Comparison of ENCODE assay signal across 8 cellular contexts in genomic region chr2:230974096-230974913, GRCh38. TPM values are rescaled to one million over a fixed set of nuclear protein-coding genes. Genes with fewer than 3 reads are reported as not detected.
DNase-seq lines count a peak whose midpoint lies in the region; ATAC-seq, FAIRE-seq and TF ChIP-seq lines count a peak whose summit lies in the region.

No MANE protein-coding gene starts in this region.

- ATAC-seq in GM21737 (IDR thresholded peaks at IDR 0.05; ENCODE audit: unreplicated experiment) (peak; percentile 84), left lung (peak; percentile 80)

- peak overlapping the region; percentile 49 for H3K4me3 Mint-ChIP-seq in activated T-cell treated with anti-CD3 and anti-CD28 coated beads, Interleukin-2, amount 50 U/mL, for 24 hours

- intact Hi-C loops in left lung (cut with DNase I) = no loop called here

- DNase-seq in GM03348 (ENCODE audit: low spot score) (peak; percentile 33), LoVo (ENCODE audit: low spot score) (peak; percentile 47), left lung (no peak), urothelium cell line (ENCODE audit: low spot score) (peak; percentile 93), HUDEP-2 (lab: John Stamatoyannopoulos, UW; ENCODE audit: unreplicated experiment in 76 of 76) (no peak), NCI-H2196 (lab: John Stamatoyannopoulos, UW; ENCODE audit: unreplicated experiment) (no peak)
- DNase-seq in activated T-cell treated with anti-CD3 and anti-CD28 coated beads, Interleukin-2, amount 50 U/mL, for 24 hours = peak; percentile 76

- TF ChIP-seq CTCF in left lung (IDR thresholded peaks at IDR 0.05) = no peak

- H3K9me3 Mint-ChIP-seq in activated T-cell treated with anti-CD3 and anti-CD28 coated beads, Interleukin-2, amount 50 U/mL, for 24 hours = peaks cover 2% of the 10 kb centered on the region

- H3K27ac Mint-ChIP-seq in activated T-cell treated with anti-CD3 and anti-CD28 coated beads, Interleukin-2, amount 50 U/mL, for 24 hours = peak overlapping the region; percentile 90

- no peak for FAIRE-seq in urothelium cell line (lab: Jason Lieb, UNC)

- no peaks in the 10 kb centered on the region for H3K4me1 ChIP-seq in left lung

- H3K9me3 ChIP-seq in left lung = no peaks in the 10 kb centered on the region

- H3K4me1 Mint-ChIP-seq in activated T-cell treated with anti-CD3 and anti-CD28 coated beads, Interleukin-2, amount 50 U/mL, for 24 hours (ENCODE audit: low read depth) = peaks cover 66% of the 10 kb centered on the region

- H3K27me3 Mint-ChIP-seq in activated T-cell treated with anti-CD3 and anti-CD28 coated beads, Interleukin-2, amount 50 U/mL, for 24 hours = peaks cover 6% of the 10 kb centered on the region

- H3K27me3 ChIP-seq in left lung = no peaks in the 10 kb centered on the region

- H3K27ac ChIP-seq in left lung = no peak overlapping the region

- no peaks in the 10 kb centered on the region for H3K36me3 ChIP-seq in left lung

- no peak overlapping the region for H3K4me3 ChIP-seq in left lung

- no peaks in the 10 kb centered on the region for H3K36me3 Mint-ChIP-seq in activated T-cell treated with anti-CD3 and anti-CD28 coated beads, Interleukin-2, amount 50 U/mL, for 24 hours (ENCODE audit: low read depth)

RNA-seq across cellular contexts. Expression of gene SPATA3, which starts 21.6 kb away (rescaled TPM):
- total RNA-seq in left lung = not detected

RNA-seq across cellular contexts. Expression of gene GPR55, which starts 49.3 kb away (rescaled TPM):
- under 1 TPM in 1 of 2 donors, not detected in 1; 0.24 TPM for total RNA-seq in left lung

Comparison
In these comparisons a context has a peak if more than half of its experiments do, and no peak if none do; other contexts are left out.
1. DNase-seq: peak in GM03348 (single experiment), LoVo (single experiment), activated T-cell treated with anti-CD3 and anti-CD28 coated beads, Interleukin-2, amount 50 U/mL, for 24 hours (single experiment) and urothelium cell line (single experiment); none in left lung (0 of 2), HUDEP-2 (0 of 76) and NCI-H2196 (single experiment).